Comparison of ENCODE assay signal across 1 cellular context in the genomic region with DNA sequence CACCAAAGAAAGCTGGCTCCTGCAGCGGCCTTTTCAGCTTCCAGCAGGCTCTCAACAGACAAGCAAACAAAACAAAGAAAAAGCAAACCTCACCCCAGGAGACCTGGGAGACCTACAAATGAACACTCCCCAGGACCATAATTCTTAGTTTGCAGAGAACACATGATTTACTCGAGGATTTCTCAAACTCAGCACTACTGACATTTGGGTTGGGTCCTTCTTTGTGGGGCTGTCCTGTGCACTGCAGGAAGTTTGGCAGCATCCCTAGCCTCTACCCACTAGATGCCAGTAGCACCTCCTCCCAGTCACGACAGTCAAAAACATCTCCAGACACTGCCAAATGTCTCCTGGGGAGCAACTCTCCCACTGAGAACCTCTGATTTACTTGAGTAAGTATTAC.
TF ChIP-seq lines count a peak whose summit lies in the region.

No MANE protein-coding gene starts in this region.

TF ChIP-seq in IMR-90, 13 proteins besides CTCF, POLR2A, EP300 and RAD21 (continued from another document):
- TF ChIP-seq, protein P1, sequence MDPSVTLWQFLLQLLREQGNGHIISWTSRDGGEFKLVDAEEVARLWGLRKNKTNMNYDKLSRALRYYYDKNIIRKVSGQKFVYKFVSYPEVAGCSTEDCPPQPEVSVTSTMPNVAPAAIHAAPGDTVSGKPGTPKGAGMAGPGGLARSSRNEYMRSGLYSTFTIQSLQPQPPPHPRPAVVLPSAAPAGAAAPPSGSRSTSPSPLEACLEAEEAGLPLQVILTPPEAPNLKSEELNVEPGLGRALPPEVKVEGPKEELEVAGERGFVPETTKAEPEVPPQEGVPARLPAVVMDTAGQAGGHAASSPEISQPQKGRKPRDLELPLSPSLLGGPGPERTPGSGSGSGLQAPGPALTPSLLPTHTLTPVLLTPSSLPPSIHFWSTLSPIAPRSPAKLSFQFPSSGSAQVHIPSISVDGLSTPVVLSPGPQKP (IDR thresholded peaks at IDR 0.05; ENCODE audit: borderline replicate concordance, low read depth, low read length): no peak
- TF ChIP-seq MAZ (IDR thresholded peaks at IDR 0.05; ENCODE audit: borderline replicate concordance, low read depth, low read length): no peak
- no peak for TF ChIP-seq FOS (IDR thresholded peaks at IDR 0.05; ENCODE audit: low read depth, low read length)
- no peak for TF ChIP-seq SMC3 (IDR thresholded peaks at IDR 0.05; ENCODE audit: low read depth, low read length)
- TF ChIP-seq RCOR1 (IDR thresholded peaks at IDR 0.05; ENCODE audit: insufficient replicate concordance, low read length): no peak
- TF ChIP-seq CEBPB (IDR thresholded peaks at IDR 0.05; ENCODE audit: low read depth, low read length): no peak
- TF ChIP-seq NFE2L2 (IDR thresholded peaks at IDR 0.05; ENCODE audit: low read depth, low read length): no peak
- no peak for TF ChIP-seq RFX5 (IDR thresholded peaks at IDR 0.05; ENCODE audit: low read depth, low read length)
TF ChIP-seq in IMR-90: peak in this region for 0.
